9 cellular contexts compared by ENCODE assay signal in the genomic region with DNA sequence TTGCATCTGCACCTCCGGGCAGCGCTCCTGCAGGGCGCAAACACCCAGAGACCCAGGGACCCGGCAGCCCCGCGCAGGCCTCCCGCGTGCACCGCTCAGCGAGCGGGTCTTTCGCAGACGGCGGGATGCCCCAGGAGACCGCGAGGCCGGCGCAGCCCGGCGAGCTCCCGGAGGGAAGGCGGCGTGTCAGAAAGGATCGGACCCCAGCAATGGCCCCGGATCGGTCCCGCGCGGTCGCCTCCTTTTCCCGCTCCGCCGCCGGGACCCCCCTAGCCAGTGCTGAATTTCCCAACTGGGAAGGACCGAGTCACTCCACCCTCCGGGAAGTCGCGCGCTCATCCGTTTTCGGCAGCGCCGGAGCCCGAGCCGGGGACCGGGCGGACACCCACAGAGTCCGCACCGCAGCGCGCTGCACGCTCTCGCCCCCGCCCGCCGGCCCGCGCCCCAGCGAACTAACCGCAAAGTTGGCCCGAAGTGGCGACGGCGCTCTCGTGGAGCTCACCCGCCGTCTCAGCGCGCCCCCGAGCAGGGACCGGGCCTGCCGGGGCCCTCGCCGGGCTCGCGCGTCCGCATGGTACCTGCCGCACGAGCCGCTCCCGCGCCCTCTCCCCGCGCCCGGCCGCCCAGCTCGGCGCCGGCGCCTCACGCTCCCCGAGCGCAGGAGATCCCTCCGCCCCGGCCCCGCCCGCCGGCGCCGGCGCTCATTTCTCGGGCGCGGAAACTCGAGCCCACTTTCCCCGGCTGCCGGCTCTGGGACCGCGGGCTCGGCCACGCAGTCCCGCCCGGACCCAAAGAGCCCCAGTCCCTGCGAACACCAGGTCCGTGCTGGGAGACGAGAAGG. TPM values are rescaled to one million over a fixed set of nuclear protein-coding genes. Genes with fewer than 3 reads are reported as not detected.
DNase-seq lines count a peak whose midpoint lies in the region; ATAC-seq and TF ChIP-seq lines count a peak whose summit lies in the region.
"Had no signal": no experiment of that assay in that cellular context is flagged by ENCODE, and none has a peak within 500 bp of the region (broad histone marks: within the 10 kb centered on the region; RNA-seq: fewer than 3 reads in every experiment).

A gene with protein sequence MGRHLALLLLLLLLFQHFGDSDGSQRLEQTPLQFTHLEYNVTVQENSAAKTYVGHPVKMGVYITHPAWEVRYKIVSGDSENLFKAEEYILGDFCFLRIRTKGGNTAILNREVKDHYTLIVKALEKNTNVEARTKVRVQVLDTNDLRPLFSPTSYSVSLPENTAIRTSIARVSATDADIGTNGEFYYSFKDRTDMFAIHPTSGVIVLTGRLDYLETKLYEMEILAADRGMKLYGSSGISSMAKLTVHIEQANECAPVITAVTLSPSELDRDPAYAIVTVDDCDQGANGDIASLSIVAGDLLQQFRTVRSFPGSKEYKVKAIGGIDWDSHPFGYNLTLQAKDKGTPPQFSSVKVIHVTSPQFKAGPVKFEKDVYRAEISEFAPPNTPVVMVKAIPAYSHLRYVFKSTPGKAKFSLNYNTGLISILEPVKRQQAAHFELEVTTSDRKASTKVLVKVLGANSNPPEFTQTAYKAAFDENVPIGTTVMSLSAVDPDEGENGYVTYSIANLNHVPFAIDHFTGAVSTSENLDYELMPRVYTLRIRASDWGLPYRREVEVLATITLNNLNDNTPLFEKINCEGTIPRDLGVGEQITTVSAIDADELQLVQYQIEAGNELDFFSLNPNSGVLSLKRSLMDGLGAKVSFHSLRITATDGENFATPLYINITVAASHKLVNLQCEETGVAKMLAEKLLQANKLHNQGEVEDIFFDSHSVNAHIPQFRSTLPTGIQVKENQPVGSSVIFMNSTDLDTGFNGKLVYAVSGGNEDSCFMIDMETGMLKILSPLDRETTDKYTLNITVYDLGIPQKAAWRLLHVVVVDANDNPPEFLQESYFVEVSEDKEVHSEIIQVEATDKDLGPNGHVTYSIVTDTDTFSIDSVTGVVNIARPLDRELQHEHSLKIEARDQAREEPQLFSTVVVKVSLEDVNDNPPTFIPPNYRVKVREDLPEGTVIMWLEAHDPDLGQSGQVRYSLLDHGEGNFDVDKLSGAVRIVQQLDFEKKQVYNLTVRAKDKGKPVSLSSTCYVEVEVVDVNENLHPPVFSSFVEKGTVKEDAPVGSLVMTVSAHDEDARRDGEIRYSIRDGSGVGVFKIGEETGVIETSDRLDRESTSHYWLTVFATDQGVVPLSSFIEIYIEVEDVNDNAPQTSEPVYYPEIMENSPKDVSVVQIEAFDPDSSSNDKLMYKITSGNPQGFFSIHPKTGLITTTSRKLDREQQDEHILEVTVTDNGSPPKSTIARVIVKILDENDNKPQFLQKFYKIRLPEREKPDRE (N-terminal part only) (minus strand): TSS at position 650 of the 841 bp plus-strand sequence. CDS start 14,029 bp downstream, outside the sequence.

- peak; percentile 58 for ATAC-seq in left lung
- ATAC-seq in GM21515 (IDR thresholded peaks at IDR 0.05; ENCODE audit: unreplicated experiment), result no peak
- ATAC-seq: GM12878 had no signal

- DNase-seq in activated CD8-positive, alpha-beta memory T cell treated with anti-CD3 and anti-CD28 coated beads, Interleukin-2, amount 50 U/mL, for 48 hours, result peak; percentile 50
- DNase-seq in activated CD8-positive, alpha-beta memory T cell treated with anti-CD3 and anti-CD28 coated beads, Interleukin-2, amount 50 U/mL, for 4 hours, result no peak
- DNase-seq in PC-9 (peak in 1 of 2 experiments; percentile 59), dermis blood vessel endothelial cell (peak; percentile 73), left lung (peak; percentile 63 to 86), stromal cell of bone marrow (ENCODE audit: low read depth) (peak; percentile 65), NCI-H187 (lab: John Stamatoyannopoulos, UW) (no peak)

- H3K27ac ChIP-seq in PC-9, result no peak within 1 kb of the TSS
- peak within 1 kb of the TSS; percentile 74 to 90 for H3K27ac ChIP-seq in left lung

- POLR2A ChIA-PET in PC-9 (lab: Charles Lee; ENCODE audit: unreplicated experiment), result interaction anchor here (0.6 to 0.7 kb wide), 3 partner anchors 45 to 948 kb away, joined by 3 to 4 read pairs (median 4); no protein-coding TSS in a partner anchor

- peak within 1 kb of the TSS; percentile 93 for H3K4me2 ChIP-seq in PC-9

- no peak for TF ChIP-seq CTCF in PC-9 (conservative IDR thresholded peaks at IDR 0.05)
- TF ChIP-seq CTCF in left lung (IDR thresholded peaks at IDR 0.05), result no peak

- H3K27me3 ChIP-seq in PC-9 (ENCODE audit: insufficient read depth, low read depth), result no peaks in the 10 kb centered on the region
- H3K27me3 ChIP-seq in left lung, result peaks cover 0 to 75% of the 10 kb centered on the region in 2 donors

- H3K36me3 ChIP-seq in PC-9 (ENCODE audit: low read depth), result no peaks in the 10 kb centered on the region
- H3K36me3 ChIP-seq in left lung, result no peaks in the 10 kb centered on the region

- peaks cover 1% of the 10 kb centered on the region; the same call in 1 of the 2 replicates for H3F3A ChIP-seq in PC-9 (ENCODE audit: insufficient read depth, low read depth)

- intact Hi-C loops in PC-9 (cut with micrococcal nuclease; ENCODE audit: unreplicated experiment), result loop anchor here (1.0 to 10.0 kb wide), 6 partner anchors 39 to 591 kb away; no protein-coding TSS in a partner anchor
- intact Hi-C loops in left lung (cut with DNase I), result loop anchor here in 1 of 2 donors (10.0 kb wide), 1 partner anchor 211 kb away; no protein-coding TSS in a partner anchor

- H3K9me2 ChIP-seq in PC-9 (ENCODE audit: insufficient read depth), result no peaks in the 10 kb centered on the region

- H3K4me3 ChIP-seq in PC-9, result peak within 1 kb of the TSS; percentile 98
- H3K4me3 ChIP-seq in left lung, result peak within 1 kb of the TSS; percentile 63 to 76
- H3K4me3 ChIP-seq: GM12878 had no signal

- no TSS peak for BruUV-seq in PC-9 (replicated peaks; lab: Mats Ljungman, UMichigan)

- H2AFZ ChIP-seq in PC-9, result peak within 1 kb of the TSS; percentile 98

- H3K9me3 ChIP-seq in PC-9 (ENCODE audit: insufficient read depth, low read depth), result peaks cover 5% of the 10 kb centered on the region; the same call in 1 of the 2 replicates
- peaks cover 0 to 22% of the 10 kb centered on the region in 2 donors for H3K9me3 ChIP-seq in left lung

- H3K4me1 ChIP-seq in PC-9 (replicated peaks; ENCODE audit: insufficient read depth) (peaks cover 20% of the 10 kb centered on the region), left lung (peaks cover 0 to 15% of the 10 kb centered on the region in 2 donors)

- no peaks in the 10 kb centered on the region for H4K20me1 ChIP-seq in PC-9 (ENCODE audit: insufficient read depth)

- peaks cover 52% of the 10 kb centered on the region for H3K79me2 ChIP-seq in PC-9 (ENCODE audit: low read depth)

- CTCF ChIA-PET in PC-9 (lab: Charles Lee), result interaction anchor here (1.8 kb wide), 1 partner anchor 53 kb away, joined by 4 read pairs; no protein-coding TSS in a partner anchor

RNA-seq across cellular contexts. Expression of the gene that starts here (rescaled TPM):
- 59.5 and 73.2 TPM in 2 replicates for total RNA-seq in PC-9 (2021)
- total RNA-seq in dermis blood vessel endothelial cell, result 2.8 and 16.0 TPM in 2 replicates
- 100 to 1,000 TPM in 1 of 2 donors, 10 to 100 TPM in 1; 70.3 to 131 TPM for total RNA-seq in left lung

Comparison
In these comparisons a context has a peak if more than half of its experiments do, and no peak if none do; other contexts are left out.
1. DNase-seq: peak in activated CD8-positive, alpha-beta memory T cell treated with anti-CD3 and anti-CD28 coated beads, Interleukin-2, amount 50 U/mL, for 48 hours (single experiment), dermis blood vessel endothelial cell (single experiment), left lung (2 of 2) and stromal cell of bone marrow (single experiment); none in activated CD8-positive, alpha-beta memory T cell treated with anti-CD3 and anti-CD28 coated beads, Interleukin-2, amount 50 U/mL, for 4 hours (single experiment) and NCI-H187 (0 of 2).